1 cellular context compared by ENCODE assay signal in the genomic region with DNA sequence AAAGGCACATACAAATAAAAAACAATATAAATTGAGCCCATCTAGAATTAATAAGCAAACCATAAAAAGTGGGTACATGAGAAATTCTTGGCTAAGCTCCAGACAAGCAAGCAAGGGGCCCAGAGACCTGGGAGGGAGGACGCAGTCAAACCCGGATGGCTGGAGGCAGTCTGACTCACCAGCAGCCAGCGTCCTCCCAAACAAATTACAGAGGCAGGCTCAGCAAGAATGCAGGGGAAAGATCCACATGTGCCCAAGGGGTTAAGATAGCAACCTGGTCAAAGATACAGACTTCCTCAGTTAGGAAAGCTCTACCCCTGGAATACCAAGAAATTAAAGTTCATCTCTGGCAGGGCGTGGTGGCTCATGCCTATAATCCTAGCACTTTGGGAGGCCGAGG.
TF ChIP-seq lines count a peak whose summit lies in the region.

No MANE protein-coding gene starts in this region.

TF ChIP-seq in SK-N-SH, 30 proteins besides CTCF, POLR2A, EP300 and RAD21 (continued from another document):
- TF ChIP-seq, protein P1, sequence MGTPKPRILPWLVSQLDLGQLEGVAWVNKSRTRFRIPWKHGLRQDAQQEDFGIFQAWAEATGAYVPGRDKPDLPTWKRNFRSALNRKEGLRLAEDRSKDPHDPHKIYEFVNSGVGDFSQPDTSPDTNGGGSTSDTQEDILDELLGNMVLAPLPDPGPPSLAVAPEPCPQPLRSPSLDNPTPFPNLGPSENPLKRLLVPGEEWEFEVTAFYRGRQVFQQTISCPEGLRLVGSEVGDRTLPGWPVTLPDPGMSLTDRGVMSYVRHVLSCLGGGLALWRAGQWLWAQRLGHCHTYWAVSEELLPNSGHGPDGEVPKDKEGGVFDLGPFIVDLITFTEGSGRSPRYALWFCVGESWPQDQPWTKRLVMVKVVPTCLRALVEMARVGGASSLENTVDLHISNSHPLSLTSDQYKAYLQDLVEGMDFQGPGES (IDR thresholded peaks at IDR 0.05; ENCODE audit: low read depth, low read length) = no peak
- TF ChIP-seq TAF1 (IDR thresholded peaks at IDR 0.05; ENCODE audit: borderline replicate concordance, low read depth, low read length) = no peak
- TF ChIP-seq ZBTB33 (IDR thresholded peaks at IDR 0.05; ENCODE audit: borderline replicate concordance, low read depth) = no peak
- TF ChIP-seq MEF2A (IDR thresholded peaks at IDR 0.05; ENCODE audit: borderline replicate concordance, low read depth) = no peak
- no peak for TF ChIP-seq RXRA (IDR thresholded peaks at IDR 0.05; ENCODE audit: borderline replicate concordance, low read depth)
- TF ChIP-seq CHD2 (IDR thresholded peaks at IDR 0.05; ENCODE audit: low read length, partially characterized antibody) = no peak
- TF ChIP-seq SIN3A (IDR thresholded peaks at IDR 0.05; ENCODE audit: borderline replicate concordance, low read depth, low read length) = no peak
- no peak for TF ChIP-seq NRF1 (IDR thresholded peaks at IDR 0.05; ENCODE audit: low read depth, low read length)
- TF ChIP-seq TEAD4 (IDR thresholded peaks at IDR 0.05; ENCODE audit: borderline replicate concordance, insufficient read depth) = no peak
- no peak for TF ChIP-seq MXI1 (IDR thresholded peaks at IDR 0.05; ENCODE audit: low read depth, low read length)
- TF ChIP-seq FOXJ3 (CRISPR knock-in tag; IDR thresholded peaks at IDR 0.05) = no peak
